8 cellular contexts compared by ENCODE assay signal in genomic region chr20:3312940-3313656, GRCh38.
DNase-seq lines count a peak whose midpoint lies in the region; ATAC-seq and TF ChIP-seq lines count a peak whose summit lies in the region.

No MANE protein-coding gene starts in this region.

- CTCF ChIA-PET in PC-9 (lab: Charles Lee), result no interaction called here

- no peaks in the 10 kb centered on the region for H3K36me3 ChIP-seq in PC-9 (ENCODE audit: low read depth)
- H3K36me3 ChIP-seq in osteoblast (ENCODE audit: insufficient read depth, low read length), result peaks cover 31% of the 10 kb centered on the region

- TF ChIP-seq CTCF in CD14-positive monocyte (IDR thresholded peaks at IDR 0.05), result no peak
- no peak for TF ChIP-seq CTCF in PC-9 (conservative IDR thresholded peaks at IDR 0.05)
- no peak for TF ChIP-seq CTCF in osteoblast (IDR thresholded peaks at IDR 0.05; ENCODE audit: extremely low read depth, low read depth, low read length)

- no TSS peak for BruUV-seq in PC-9 (replicated peaks; lab: Mats Ljungman, UMichigan)

- H3K4me3 ChIP-seq in PC-9 (no peak overlapping the region), osteoblast (ENCODE audit: insufficient read depth, low read length) (no peak overlapping the region)

- no peaks in the 10 kb centered on the region for H3K9me2 ChIP-seq in PC-9 (ENCODE audit: insufficient read depth)

- peak overlapping the region; percentile 75 to 91 (median 84) for H3K27ac Mint-ChIP-seq in CD14-positive monocyte

- peaks cover 26% of the 10 kb centered on the region for H3F3A ChIP-seq in PC-9 (ENCODE audit: insufficient read depth, low read depth)

- no peaks in the 10 kb centered on the region for H3K9me3 ChIP-seq in PC-9 (ENCODE audit: insufficient read depth, low read depth)
- H3K9me3 ChIP-seq in osteoblast (ENCODE audit: low read depth, low read length), result no peaks in the 10 kb centered on the region

- H2AFZ ChIP-seq in PC-9, result no peak overlapping the region
- H2AFZ ChIP-seq in osteoblast (ENCODE audit: low read length), result no peak overlapping the region

- H3K79me2 ChIP-seq in PC-9 (ENCODE audit: low read depth) (no peaks in the 10 kb centered on the region), osteoblast (ENCODE audit: insufficient read depth, low read length) (no peaks in the 10 kb centered on the region)

- H4K20me1 ChIP-seq in PC-9 (ENCODE audit: insufficient read depth) (no peaks in the 10 kb centered on the region), osteoblast (ENCODE audit: insufficient read depth, low read length) (no peaks in the 10 kb centered on the region)

- POLR2A ChIA-PET in PC-9 (lab: Charles Lee; ENCODE audit: unreplicated experiment), result interaction anchor here (0.7 kb wide), 1 partner anchor 339 kb away, joined by 5 read pairs; no protein-coding TSS in a partner anchor

- peak overlapping the region; percentile 62 for H3K4me2 ChIP-seq in PC-9
- no peak overlapping the region for H3K4me2 ChIP-seq in osteoblast (ENCODE audit: insufficient read depth, low read length)

- no peaks in the 10 kb centered on the region for H3K27me3 Mint-ChIP-seq in CD14-positive monocyte (ENCODE audit: low read depth in 3 of 3)

- H3K27ac ChIP-seq in PC-9, result peak overlapping the region; percentile 83
- H3K27ac ChIP-seq in osteoblast (ENCODE audit: low read depth, low read length), result peak overlapping the region; percentile 47

- peaks cover 56 to 80% of the 10 kb centered on the region in 2 donors for H3K36me3 Mint-ChIP-seq in CD14-positive monocyte

- DNase-seq in CD14-positive monocyte (ENCODE audit: low spot score) (no peak), PC-9 (peak; percentile 54 to 93), fibroblast of gingiva (ENCODE audit: low read depth) (peak; percentile 91), osteoblast (ENCODE audit: insufficient read length, low spot score, missing footprints) (peak; percentile 73), cerebellar nuclear complex (lab: John Stamatoyannopoulos, UW) (no peak)
- DNase-seq in stimulated activated naive CD4-positive, alpha-beta T cell treated with Interleukin-2 at 50 U/mL for 16 hours (lab: John Stamatoyannopoulos, UW), result no peak

- intact Hi-C loops in CD14-positive monocyte (cut with micrococcal nuclease), result loop anchor here (5.0 to 10.0 kb wide), 2 partner anchors 96 to 98 kb away; no protein-coding TSS in a partner anchor
- intact Hi-C loops in PC-9 (cut with micrococcal nuclease; ENCODE audit: unreplicated experiment), result loop anchor here (10.0 kb wide), 2 partner anchors 558 to 618 kb away; partner anchors contain the start of gene EBF4

- H3K27me3 ChIP-seq in PC-9 (ENCODE audit: insufficient read depth, low read depth) (no peaks in the 10 kb centered on the region), osteoblast (ENCODE audit: insufficient read depth, low read length) (no peaks in the 10 kb centered on the region)

- H3K4me1 Mint-ChIP-seq in CD14-positive monocyte, result peaks cover 43% of the 10 kb centered on the region

- peaks cover 48% of the 10 kb centered on the region for H3K4me1 ChIP-seq in PC-9 (replicated peaks; ENCODE audit: insufficient read depth)
- peaks cover 30% of the 10 kb centered on the region for H3K4me1 ChIP-seq in osteoblast (ENCODE audit: insufficient read depth, low read length)

- no peak for ATAC-seq in GM18520 (IDR thresholded peaks at IDR 0.05; ENCODE audit: unreplicated experiment)
- ATAC-seq in HG02642 (IDR thresholded peaks at IDR 0.05; ENCODE audit: poor library complexity, unreplicated experiment), result no peak

- peak overlapping the region in 1 of 2 donors; percentile 56 for H3K4me3 Mint-ChIP-seq in CD14-positive monocyte

- H3K9me3 Mint-ChIP-seq in CD14-positive monocyte, result peaks cover 0 to 4% (median 0%) of the 10 kb centered on the region in 7 donors

Comparison
In these comparisons a context has a peak if more than half of its experiments do, and no peak if none do; other contexts are left out.
1. DNase-seq: peak in PC-9 (2 of 2), fibroblast of gingiva (single experiment) and osteoblast (single experiment); none in CD14-positive monocyte (single experiment), stimulated activated naive CD4-positive, alpha-beta T cell treated with Interleukin-2 at 50 U/mL for 16 hours (single experiment) and cerebellar nuclear complex (0 of 2).